ENCODE assay signal across 8 cellular contexts in the genomic region with DNA sequence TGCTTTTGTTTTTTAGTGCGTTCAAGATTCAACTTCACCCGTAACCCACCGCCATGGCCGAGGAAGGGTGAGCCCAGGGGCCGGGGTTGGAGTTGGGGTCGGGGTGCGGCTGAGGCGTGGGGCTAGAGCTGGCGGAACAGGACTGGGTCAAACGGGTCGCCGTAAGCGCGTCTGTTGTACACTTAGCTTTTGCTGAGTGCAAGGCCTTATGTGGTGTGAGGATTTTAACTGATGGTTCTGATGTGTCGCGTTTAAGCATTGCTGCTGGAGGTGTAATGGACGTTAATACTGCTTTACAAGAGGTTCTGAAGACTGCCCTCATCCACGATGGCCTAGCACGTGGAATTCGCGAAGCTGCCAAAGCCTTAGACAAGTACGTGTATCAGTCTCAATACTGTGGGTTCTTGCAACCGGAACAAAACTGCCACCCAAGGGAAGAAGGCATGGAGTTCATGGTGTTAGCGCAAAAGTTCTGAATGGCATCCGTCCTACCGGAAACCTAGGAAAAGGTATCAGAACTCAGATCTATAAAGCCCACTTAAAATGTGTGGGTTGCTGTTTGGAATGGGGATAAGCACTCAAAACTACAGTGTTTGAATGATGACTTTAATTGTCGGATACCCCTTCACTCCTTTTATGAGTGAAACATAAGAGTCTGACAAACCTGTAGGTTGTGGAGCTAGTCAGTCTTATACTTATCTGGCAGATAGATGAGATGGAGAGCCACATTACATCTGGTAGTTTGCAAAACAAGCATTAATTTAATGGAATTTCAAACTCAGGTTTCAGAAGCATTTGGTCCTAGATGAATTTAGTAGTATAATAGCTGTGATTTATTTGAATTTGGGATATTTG. TPM values are rescaled to one million over a fixed set of nuclear protein-coding genes. Genes with fewer than 3 reads are reported as not detected.
DNase-seq lines count a peak whose midpoint lies in the region; ATAC-seq, FAIRE-seq and TF ChIP-seq lines count a peak whose summit lies in the region.

No MANE protein-coding gene starts in this region.

- no peaks in the 10 kb centered on the region for H3K9me3 ChIP-seq in CD4-positive, CD25-positive, alpha-beta regulatory T cell (ENCODE audit: control insufficient read depth in 2 of 2, low read length in 2 of 2)
- H3K9me3 ChIP-seq in KOPT-K1 (ENCODE audit: insufficient read depth, low read length, poor library complexity, severe bottlenecking), result no peaks in the 10 kb centered on the region
- H3K9me3 ChIP-seq in adipocyte (ENCODE audit: control insufficient read depth, low read length), result no peaks in the 10 kb centered on the region
- no peaks in the 10 kb centered on the region for H3K9me3 ChIP-seq in keratinocyte (ENCODE audit: control insufficient read depth, low read depth, low read length)
- H3K9me3 ChIP-seq in stomach, result no peaks in the 10 kb centered on the region

- peaks cover 34% of the 10 kb centered on the region for H3K79me2 ChIP-seq in keratinocyte (ENCODE audit: control insufficient read depth, insufficient read depth, low read length)

- WGBS in stomach, 5 donors, result 0 to 1% (median 0%) methylated on average over 25 to 27 of the region's 27 CpGs

- peak overlapping the region; percentile 99 for H3K9ac ChIP-seq in adipocyte (ENCODE audit: low read length)
- peak overlapping the region; percentile 96 for H3K9ac ChIP-seq in keratinocyte (ENCODE audit: control insufficient read depth, extremely low read depth, insufficient read depth, low read length)

- H3K36me3 ChIP-seq in CD4-positive, CD25-positive, alpha-beta regulatory T cell (ENCODE audit: control insufficient read depth, insufficient read depth, low read length), result peaks cover 42% of the 10 kb centered on the region
- peaks cover 53% of the 10 kb centered on the region for H3K36me3 ChIP-seq in KOPT-K1 (ENCODE audit: insufficient read depth, low read length)
- H3K36me3 ChIP-seq in adipocyte (ENCODE audit: control insufficient read depth, insufficient read depth, low read length, severe bottlenecking), result peaks cover 51% of the 10 kb centered on the region
- H3K36me3 ChIP-seq in keratinocyte (ENCODE audit: control insufficient read depth in 2 of 2, extremely low read depth in 1 of 2, insufficient read depth in 2 of 2, low read length in 2 of 2), result peaks cover 17 to 27% of the 10 kb centered on the region in 2 experiments
- peaks cover 22 to 45% (median 44%) of the 10 kb centered on the region in 4 donors for H3K36me3 ChIP-seq in stomach

- H3K36me3 Mint-ChIP-seq in CD4-positive, CD25-positive, alpha-beta regulatory T cell, result peaks cover 54% of the 10 kb centered on the region

- H3K9me1 ChIP-seq in keratinocyte (ENCODE audit: control insufficient read depth, extremely low read depth, insufficient read depth, low read length), result no peaks in the 10 kb centered on the region

- no peak for TF ChIP-seq POLR2A in stomach (IDR thresholded peaks at IDR 0.05)

- peaks cover 17 to 68% (median 53%) of the 10 kb centered on the region in 4 donors for H3K4me1 Mint-ChIP-seq in CD4-positive, CD25-positive, alpha-beta regulatory T cell

- peaks cover 0 to 2% (median 0%) of the 10 kb centered on the region in 7 donors for H3K9me3 Mint-ChIP-seq in CD4-positive, CD25-positive, alpha-beta regulatory T cell

- H2AFZ ChIP-seq in keratinocyte (ENCODE audit: control insufficient read depth, low read length), result no peak overlapping the region

- peak overlapping the region; percentile 96 to 99 (median 97) for H3K27ac Mint-ChIP-seq in CD4-positive, CD25-positive, alpha-beta regulatory T cell

- peak overlapping the region; percentile 99 for H3K4me3 ChIP-seq in CD4-positive, CD25-positive, alpha-beta regulatory T cell (ENCODE audit: low read depth, low read length)
- H3K4me3 ChIP-seq in adipocyte (ENCODE audit: low read length) (peak overlapping the region; percentile 94), keratinocyte (ENCODE audit: control insufficient read depth in 2 of 3, extremely low read depth in 1 of 3, insufficient read depth in 2 of 3, low read depth in 1 of 3, low read length in 3 of 3) (peak overlapping the region; percentile 63 to 83 (median 72)), stomach (peak overlapping the region; percentile 68 to 97 (median 86))

- H4K20me1 ChIP-seq in keratinocyte (ENCODE audit: control insufficient read depth, extremely low read depth, insufficient read depth, low read length), result peaks cover 34% of the 10 kb centered on the region

- TF ChIP-seq EP300 in stomach (IDR thresholded peaks at IDR 0.05), result no peak

- peak in 2 of 3 donors; percentile 10 to 38 for DNase-seq in CD4-positive, CD25-positive, alpha-beta regulatory T cell
- no peak for DNase-seq in adipocyte (ENCODE audit: low read depth)
- no peak for DNase-seq in keratinocyte (ENCODE audit: low read depth, low spot score)
- DNase-seq in stomach, result no peak
- DNase-seq in iPS-NIHi7 (ENCODE audit: extremely low spot score), result no peak
- DNase-seq in GF-D8 (lab: John Stamatoyannopoulos, UW), result no peak

- H3K27me3 Mint-ChIP-seq in CD4-positive, CD25-positive, alpha-beta regulatory T cell, result peaks cover 11% of the 10 kb centered on the region

- dilution Hi-C loops in keratinocyte (cut with MboI; ENCODE audit: extremely low pct_ligation_motif_present, low sequenced_read_pairs), result no loop called here

- TF ChIP-seq CTCF in keratinocyte (optimal IDR thresholded peaks at IDR 0.05 in 1 of 3, IDR thresholded peaks at IDR 0.05 in 1 of 3, conservative IDR thresholded peaks at IDR 0.05 in 1 of 3; ENCODE audit: extremely low read depth in 1 of 3, insufficient read depth in 2 of 3, low read length in 3 of 3) (no peak), stomach (IDR thresholded peaks at IDR 0.05) (no peak)

- H3K4me2 ChIP-seq in keratinocyte (ENCODE audit: control insufficient read depth, extremely low read depth, insufficient read depth, low read depth, low read length), result peak overlapping the region; percentile 95

- peak overlapping the region; percentile 87 for H3K27ac ChIP-seq in CD4-positive, CD25-positive, alpha-beta regulatory T cell (ENCODE audit: insufficient read depth, low read length, poor library complexity, severe bottlenecking)
- H3K27ac ChIP-seq in KOPT-K1 (ENCODE audit: low read depth, low read length, poor library complexity, severe bottlenecking) (peak overlapping the region; percentile 91), keratinocyte (ENCODE audit: control insufficient read depth, insufficient read depth, low read length) (peak overlapping the region; percentile 67), stomach (peak overlapping the region; percentile 80 to 91 (median 87))

- H3K4me1 ChIP-seq in CD4-positive, CD25-positive, alpha-beta regulatory T cell (ENCODE audit: control insufficient read depth, insufficient read depth, low read length, poor library complexity, severe bottlenecking), result peaks cover 33% of the 10 kb centered on the region
- H3K4me1 ChIP-seq in adipocyte (ENCODE audit: control insufficient read depth, insufficient read depth, low read length) (peaks cover 64% of the 10 kb centered on the region), keratinocyte (ENCODE audit: control insufficient read depth, extremely low read depth, insufficient read depth, low read length) (peaks cover 22% of the 10 kb centered on the region), stomach (peaks cover 27 to 55% (median 48%) of the 10 kb centered on the region in 4 donors)

- FAIRE-seq in keratinocyte (lab: Jason Lieb, UNC), result no peak

- intact Hi-C loops in stomach (cut with DNase I; ENCODE audit: low total_unique reads), result no loop called here

- H3K4me3 Mint-ChIP-seq in CD4-positive, CD25-positive, alpha-beta regulatory T cell, result peak overlapping the region; percentile 96 to 99 (median 97)

- peaks cover 1% of the 10 kb centered on the region for H3K27me3 ChIP-seq in CD4-positive, CD25-positive, alpha-beta regulatory T cell (ENCODE audit: control insufficient read depth, insufficient read depth, low read length)
- H3K27me3 ChIP-seq in adipocyte (replicated peaks; ENCODE audit: control insufficient read depth, insufficient read depth, low read length), result no peaks in the 10 kb centered on the region
- H3K27me3 ChIP-seq in keratinocyte (ENCODE audit: control insufficient read depth, extremely low read depth, insufficient read depth, low read length), result no peaks in the 10 kb centered on the region
- H3K27me3 ChIP-seq in stomach, result no peaks in the 10 kb centered on the region

- peak; percentile 0 to 1 for ATAC-seq in CD4-positive, CD25-positive, alpha-beta regulatory T cell (ENCODE audit: low read depth in 2 of 2)
- peak; percentile 19 for ATAC-seq in GM21528 (IDR thresholded peaks at IDR 0.05; ENCODE audit: low FRiP score, unreplicated experiment)

RNA-seq across cellular contexts. Expression of a gene that starts 0.6 kb away (rescaled TPM):
- total RNA-seq in CD4-positive, CD25-positive, alpha-beta regulatory T cell, result 1,498 TPM
- polyA plus RNA-seq in CD4-positive, CD25-positive, alpha-beta regulatory T cell, result 1,000 to 10,000 TPM; 1,919 to 3,031 (median 2,460) TPM
- 3,202 to 4,120 TPM (median 3,970 TPM) in 3 replicates for polyA plus RNA-seq in keratinocyte
- 1,736 TPM for polyA plus RNA-seq in keratinocyte (2011; ENCODE audit: low read depth)
- 2,904 and 3,675 TPM in 2 replicates for polyA plus RNA-seq in keratinocyte (2011; cell fraction: cytosol; rRNA removed)
- 548 and 776 TPM in 2 replicates for polyA plus RNA-seq in keratinocyte (2011; cell fraction: nucleus; rRNA removed)
- 3,309 and 3,329 TPM in 2 replicates for polyA plus RNA-seq in keratinocyte (2012; ENCODE audit: low replicate concordance)
- polyA minus RNA-seq in keratinocyte, result 847 to 3,581 TPM (median 2,309 TPM) in 3 replicates
- polyA minus RNA-seq in keratinocyte (2011; cell fraction: cytosol; rRNA and poly(A)+ RNA removed), result 1,650 TPM
- polyA minus RNA-seq in keratinocyte (2011; cell fraction: nucleus; rRNA and poly(A)+ RNA removed), result 186 and 201 TPM in 2 replicates
- 1,000 to 10,000 TPM in 1 of 5 donors, 100 to 1,000 TPM in 4; 256 to 1,823 (median 908) TPM for total RNA-seq in stomach
- polyA plus RNA-seq in stomach, result 1,000 to 10,000 TPM; 3,295 to 4,053 (median 3,686) TPM

RNA-seq across cellular contexts. Expression of a gene that starts 16.5 kb away (rescaled TPM):
- 9.8 TPM for total RNA-seq in CD4-positive, CD25-positive, alpha-beta regulatory T cell
- polyA plus RNA-seq in CD4-positive, CD25-positive, alpha-beta regulatory T cell, result 10 to 100 TPM; 22.8 to 28.2 (median 23.5) TPM
- 14.4 to 23.1 TPM (median 15.8 TPM) in 3 replicates for polyA plus RNA-seq in keratinocyte
- 1.2 TPM for polyA plus RNA-seq in keratinocyte (2011; ENCODE audit: low read depth)
- 9.7 and 16.1 TPM in 2 replicates for polyA plus RNA-seq in keratinocyte (2011; cell fraction: cytosol; rRNA removed)
- polyA plus RNA-seq in keratinocyte (2011; cell fraction: nucleus; rRNA removed), result 22.0 and 34.4 TPM in 2 replicates
- polyA plus RNA-seq in keratinocyte (2012; ENCODE audit: low replicate concordance), result 4.8 and 10.0 TPM in 2 replicates
- 3.3 to 14.7 TPM (median 13.2 TPM) in 3 replicates for polyA minus RNA-seq in keratinocyte
- 6.9 TPM for polyA minus RNA-seq in keratinocyte (2011; cell fraction: cytosol; rRNA and poly(A)+ RNA removed)
- 8.3 and 13.1 TPM in 2 replicates for polyA minus RNA-seq in keratinocyte (2011; cell fraction: nucleus; rRNA and poly(A)+ RNA removed)
- 10 to 100 TPM in 4 of 5 donors, under 1 TPM in 1; 0.29 to 31.2 (median 19.6) TPM for total RNA-seq in stomach
- polyA plus RNA-seq in stomach, result 1 to 10 TPM; 4.3 to 9.8 (median 5.3) TPM

RNA-seq across cellular contexts. Expression of a gene that starts 57.2 kb away (rescaled TPM):
- 4.1 TPM for total RNA-seq in CD4-positive, CD25-positive, alpha-beta regulatory T cell
- polyA plus RNA-seq in CD4-positive, CD25-positive, alpha-beta regulatory T cell, result 10 to 100 TPM; 12.4 to 34.0 (median 21.3) TPM
- polyA plus RNA-seq in keratinocyte (not detected in 3 replicates), stomach (1 to 10 TPM; 1.4 to 6.1 (median 3.7) TPM)
- not detected for polyA plus RNA-seq in keratinocyte (2011; ENCODE audit: low read depth)
- not detected in 2 replicates for polyA plus RNA-seq in keratinocyte (2011; cell fraction: cytosol; rRNA removed)
- polyA plus RNA-seq in keratinocyte (2011; cell fraction: nucleus; rRNA removed), result not detected in 2 replicates
- polyA plus RNA-seq in keratinocyte (2012; ENCODE audit: low replicate concordance), result not detected in 2 replicates
- polyA minus RNA-seq in keratinocyte, result not detected in 3 replicates
- not detected for polyA minus RNA-seq in keratinocyte (2011; cell fraction: cytosol; rRNA and poly(A)+ RNA removed)
- polyA minus RNA-seq in keratinocyte (2011; cell fraction: nucleus; rRNA and poly(A)+ RNA removed), result not detected in 2 replicates
- total RNA-seq in stomach, result 1 to 10 TPM in 3 of 5 donors, under 1 TPM in 1, not detected in 1; 0.45 to 9.5 (median 3.3) TPM

Comparison
In these comparisons a context has a peak if more than half of its experiments do, and no peak if none do; other contexts are left out.
1. DNase-seq: peak in CD4-positive, CD25-positive, alpha-beta regulatory T cell (2 of 3); none in adipocyte (single experiment), keratinocyte (single experiment), stomach (single experiment), iPS-NIHi7 (single experiment) and GF-D8 (single experiment).
2. Peak in every context shown above with its lines, with median percentiles within 50 percentile points of each other: H3K27ac ChIP-seq and H3K4me3 ChIP-seq.